Comparison of ENCODE assay signal across 1 cellular context in the genomic region with DNA sequence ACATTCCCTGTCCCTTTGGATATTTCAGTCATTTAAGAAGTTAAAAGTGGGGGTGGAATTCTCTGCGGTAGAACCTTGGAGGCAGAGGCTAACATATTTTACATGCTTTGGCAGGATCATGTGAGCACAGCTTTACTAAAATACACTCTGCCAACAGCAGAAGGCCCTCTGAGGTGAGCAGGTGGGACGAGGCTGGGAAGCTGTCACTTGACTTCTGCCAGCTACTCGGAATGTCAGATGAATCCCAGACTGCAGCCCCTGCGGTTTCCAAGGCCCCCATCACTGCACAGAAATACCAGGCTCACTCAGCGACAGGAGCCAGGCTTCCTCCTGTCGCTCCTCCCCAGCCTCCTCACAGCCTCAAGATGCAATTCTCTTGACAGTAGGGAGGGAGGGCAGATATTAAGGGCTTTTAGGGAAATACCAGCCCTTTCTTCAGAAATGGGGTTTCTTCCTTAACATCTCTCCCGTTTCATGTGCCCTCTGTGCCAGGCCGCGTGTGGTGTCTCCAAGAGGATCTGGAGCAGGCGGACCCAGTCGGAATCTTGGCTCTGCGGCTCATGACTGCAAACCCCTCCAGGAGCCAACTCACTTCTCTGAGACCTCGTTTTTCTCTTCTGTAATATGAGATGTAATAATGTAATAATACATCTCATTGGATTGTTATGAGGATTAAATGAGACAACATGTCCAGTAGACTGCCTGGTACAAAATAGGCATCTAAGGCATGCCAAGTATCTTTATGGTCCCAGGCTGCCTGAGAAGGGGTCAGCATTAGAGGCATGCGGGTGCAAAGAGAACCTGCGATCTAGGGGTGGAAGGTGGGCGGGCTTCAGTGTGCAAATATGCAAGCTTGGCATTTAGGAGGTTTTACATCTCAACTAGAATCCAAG.
TF ChIP-seq lines count a peak whose summit lies in the region.

No MANE protein-coding gene starts in this region.

TF ChIP-seq in SK-N-SH treated with all-trans-retinoic acid at 6 μM for 48 hours, 23 proteins besides CTCF, POLR2A, EP300 and RAD21 (continued from another document):
- TF ChIP-seq, protein P1, sequence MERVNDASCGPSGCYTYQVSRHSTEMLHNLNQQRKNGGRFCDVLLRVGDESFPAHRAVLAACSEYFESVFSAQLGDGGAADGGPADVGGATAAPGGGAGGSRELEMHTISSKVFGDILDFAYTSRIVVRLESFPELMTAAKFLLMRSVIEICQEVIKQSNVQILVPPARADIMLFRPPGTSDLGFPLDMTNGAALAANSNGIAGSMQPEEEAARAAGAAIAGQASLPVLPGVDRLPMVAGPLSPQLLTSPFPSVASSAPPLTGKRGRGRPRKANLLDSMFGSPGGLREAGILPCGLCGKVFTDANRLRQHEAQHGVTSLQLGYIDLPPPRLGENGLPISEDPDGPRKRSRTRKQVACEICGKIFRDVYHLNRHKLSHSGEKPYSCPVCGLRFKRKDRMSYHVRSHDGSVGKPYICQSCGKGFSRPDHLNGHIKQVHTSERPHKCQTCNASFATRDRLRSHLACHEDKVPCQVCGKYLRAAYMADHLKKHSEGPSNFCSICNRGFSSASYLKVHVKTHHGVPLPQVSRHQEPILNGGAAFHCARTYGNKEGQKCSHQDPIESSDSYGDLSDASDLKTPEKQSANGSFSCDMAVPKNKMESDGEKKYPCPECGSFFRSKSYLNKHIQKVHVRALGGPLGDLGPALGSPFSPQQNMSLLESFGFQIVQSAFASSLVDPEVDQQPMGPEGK (CRISPR knock-in tag; IDR thresholded peaks at IDR 0.05; ENCODE audit: borderline replicate concordance): peak; percentile 44; the same call in 1 of the 2 replicates
- TF ChIP-seq PPARA (CRISPR knock-in tag; IDR thresholded peaks at IDR 0.05; ENCODE audit: borderline replicate concordance): no peak
- no peak for TF ChIP-seq OSR1 (CRISPR knock-in tag; IDR thresholded peaks at IDR 0.05)
- peak; percentile 30; the same call in 1 of the 2 replicates for TF ChIP-seq TCF4 (CRISPR knock-in tag; IDR thresholded peaks at IDR 0.05; ENCODE audit: borderline replicate concordance)
- TF ChIP-seq RARB (CRISPR knock-in tag; IDR thresholded peaks at IDR 0.05): no peak
